21 cellular contexts compared by ENCODE assay signal in the genomic region with DNA sequence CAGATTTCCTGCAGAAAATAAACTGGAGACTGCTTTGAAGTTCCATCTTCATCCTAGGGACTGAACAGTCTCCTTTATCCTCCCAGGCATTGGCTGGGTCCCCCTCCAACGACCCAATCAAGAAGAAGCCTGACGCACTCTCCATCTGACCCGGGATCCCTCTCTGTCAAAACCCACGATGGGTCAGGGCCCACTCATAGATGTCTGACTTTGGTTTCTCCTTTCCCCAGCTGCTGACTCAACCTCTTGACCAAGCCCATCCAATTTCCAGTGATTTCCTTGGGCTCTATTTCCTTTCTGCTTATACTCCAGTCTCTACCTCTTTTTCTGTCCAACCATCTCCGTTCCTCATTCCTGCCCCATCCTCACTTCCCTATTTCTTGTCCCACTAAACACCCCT.
A peak's percentile ranks its signal among the peaks of the same experiment; 100 is the strongest.
DNase-seq lines count a peak whose midpoint lies in the region; ATAC-seq, FAIRE-seq and TF ChIP-seq lines count a peak whose summit lies in the region.
"Had no signal": no experiment of that assay in that cellular context is flagged by ENCODE, and none has a peak within 500 bp of the region (broad histone marks: within the 10 kb centered on the region; RNA-seq: fewer than 3 reads in every experiment).

No MANE protein-coding gene starts in this region.

- H3K27me3 Mint-ChIP-seq in astrocyte (ENCODE audit: low read depth, unreplicated experiment), result peaks cover 16% of the 10 kb centered on the region
- peaks cover 48% of the 10 kb centered on the region for H3K27me3 Mint-ChIP-seq in MCF 10A (ENCODE audit: insufficient read depth, unreplicated experiment)
- H3K27me3 Mint-ChIP-seq: CD4-positive, alpha-beta T cell had no signal

- H3K9me3 ChIP-seq in BLaER1 (no peaks in the 10 kb centered on the region), astrocyte (ENCODE audit: insufficient read depth, low read depth, low read length) (no peaks in the 10 kb centered on the region), upper lobe of right lung (no peaks in the 10 kb centered on the region)
- H3K9me3 ChIP-seq: BE2C had no signal

- intact Hi-C loops in upper lobe of right lung (cut with DNase I), result no loop called here
- intact Hi-C loops in MCF 10A (cut with micrococcal nuclease), result no loop called here

- H3K79me2 ChIP-seq in astrocyte (ENCODE audit: insufficient read depth, low read length), result no peaks in the 10 kb centered on the region

- BruUV-seq in MCF 10A (replicated peaks; lab: Mats Ljungman, UMichigan), result no TSS peak

- peak overlapping the region; percentile 85 for H3K4me2 ChIP-seq in BLaER1
- H3K4me2 ChIP-seq in astrocyte (ENCODE audit: low read length), result peak overlapping the region; percentile 49

- H3K36me3 Mint-ChIP-seq in astrocyte (ENCODE audit: low read depth, unreplicated experiment) (no peaks in the 10 kb centered on the region), MCF 10A (ENCODE audit: insufficient read depth, unreplicated experiment) (peaks cover 5% of the 10 kb centered on the region)

- H3K4me3 Mint-ChIP-seq in astrocyte (ENCODE audit: unreplicated experiment), result no peak overlapping the region
- H3K4me3 Mint-ChIP-seq in MCF 10A (ENCODE audit: unreplicated experiment), result no peak overlapping the region
- H3K4me3 Mint-ChIP-seq: CD4-positive, alpha-beta T cell had no signal

- H3K4me1 Mint-ChIP-seq in astrocyte (ENCODE audit: low read depth, unreplicated experiment) (peaks cover 36% of the 10 kb centered on the region), MCF 10A (ENCODE audit: insufficient read depth, unreplicated experiment) (peaks cover 6% of the 10 kb centered on the region)

- no peaks in the 10 kb centered on the region for H3K36me3 ChIP-seq in BLaER1
- no peaks in the 10 kb centered on the region for H3K36me3 ChIP-seq in astrocyte (ENCODE audit: insufficient read depth, low read length)
- no peaks in the 10 kb centered on the region for H3K36me3 ChIP-seq in upper lobe of right lung
- H3K36me3 ChIP-seq: BE2C had no signal

- no peak for FAIRE-seq in astrocyte (lab: Jason Lieb, UNC)
- FAIRE-seq: A204.1, GM12891 had no signal

- H3K27me3 ChIP-seq in BLaER1 (no peaks in the 10 kb centered on the region), astrocyte (ENCODE audit: insufficient read depth, low read length) (no peaks in the 10 kb centered on the region), upper lobe of right lung (no peaks in the 10 kb centered on the region)
- H3K27me3 ChIP-seq: BE2C had no signal

- no peak overlapping the region for H3K4me3 ChIP-seq in BLaER1
- no peak overlapping the region for H3K4me3 ChIP-seq in astrocyte (ENCODE audit: insufficient read depth, low read depth, low read length)
- no peak overlapping the region for H3K4me3 ChIP-seq in upper lobe of right lung

- ATAC-seq in upper lobe of right lung, result no peak

- H3K27ac Mint-ChIP-seq in astrocyte (ENCODE audit: unreplicated experiment), result no peak overlapping the region
- H3K27ac Mint-ChIP-seq in MCF 10A (ENCODE audit: low read depth, unreplicated experiment), result no peak overlapping the region
- H3K27ac Mint-ChIP-seq: CD4-positive, alpha-beta T cell had no signal

- H4K20me1 ChIP-seq in BLaER1, result peaks cover 4% of the 10 kb centered on the region; the same call in 1 of the 2 replicates
- H4K20me1 ChIP-seq in astrocyte (ENCODE audit: insufficient read depth, low read length), result no peaks in the 10 kb centered on the region

- CTCF ChIA-PET in MCF 10A (lab: Yijun Ruan, JAX), result no interaction called here

- peaks cover 30% of the 10 kb centered on the region for H3K4me1 ChIP-seq in BLaER1
- H3K4me1 ChIP-seq in astrocyte (ENCODE audit: insufficient read depth, low read length), result peaks cover 38% of the 10 kb centered on the region
- H3K4me1 ChIP-seq in upper lobe of right lung, result no peaks in the 10 kb centered on the region
- H3K4me1 ChIP-seq: BE2C had no signal

- POLR2A ChIA-PET in MCF 10A (lab: Yijun Ruan, JAX), result no interaction called here

- H3K9me3 Mint-ChIP-seq in astrocyte (ENCODE audit: unreplicated experiment), result peaks cover 3% of the 10 kb centered on the region
- H3K9me3 Mint-ChIP-seq in MCF 10A (ENCODE audit: unreplicated experiment), result no peaks in the 10 kb centered on the region
- H3K9me3 Mint-ChIP-seq: CD4-positive, alpha-beta T cell had no signal

- TF ChIP-seq CTCF in astrocyte (IDR thresholded peaks at IDR 0.05; ENCODE audit: insufficient read depth, low read depth, low read length) (no peak), upper lobe of right lung (IDR thresholded peaks at IDR 0.05) (no peak), MCF 10A (IDR thresholded peaks at IDR 0.05; ENCODE audit: unreplicated experiment) (no peak)

- DNase-seq in M059J (ENCODE audit: low read depth), result peak; percentile 61
- DNase-seq in astrocyte (ENCODE audit: low read depth), result peak; percentile 44
- DNase-seq in islet precursor cell, result peak; percentile 14
- DNase-seq in upper lobe of right lung, result no peak
- no peak for DNase-seq in NOMO-1 (lab: John Stamatoyannopoulos, UW; ENCODE audit: unreplicated experiment in 2 of 2)
- no peak for DNase-seq in NCI-H446 (lab: John Stamatoyannopoulos, UW)
- DNase-seq in MCF 10A (ENCODE audit: unreplicated experiment), result no peak
- DNase-seq: BE2C; CD4-positive, alpha-beta T cell; COR-L47; DND-41; GOT3; HCEC 1CT; KBM-7; NCI-H1694; NCI-H2081; NCI-H526 had no signal

- no peak overlapping the region for H3K9ac ChIP-seq in BLaER1
- no peak overlapping the region for H3K9ac ChIP-seq in astrocyte (ENCODE audit: low read length)

- H2AFZ ChIP-seq in astrocyte (ENCODE audit: low read depth, low read length), result no peak overlapping the region

- H3K27ac ChIP-seq in BLaER1, result no peak overlapping the region
- H3K27ac ChIP-seq in astrocyte (ENCODE audit: low read depth, low read length), result peak overlapping the region; percentile 38
- H3K27ac ChIP-seq in upper lobe of right lung, result no peak overlapping the region
- H3K27ac ChIP-seq: HL-60 had no signal

Comparison
In these comparisons a context has a peak if more than half of its experiments do, and no peak if none do; other contexts are left out.
1. DNase-seq: peak in M059J (single experiment), astrocyte (single experiment) and islet precursor cell (single experiment); none in upper lobe of right lung (single experiment), NOMO-1 (0 of 2), NCI-H446 (0 of 2) and MCF 10A (single experiment).